Comparison of ENCODE assay signal across 33 cellular contexts in genomic region chr1:65744731-65745130, GRCh38.
"Had no signal": no experiment of that assay in that cellular context is flagged by ENCODE, and none has a peak within 500 bp of the region (broad histone marks: within the 10 kb centered on the region; RNA-seq: fewer than 3 reads in every experiment).

No MANE protein-coding gene starts in this region.

- FAIRE-seq: astrocyte, bronchial epithelial cell, colon had no signal

- H3K9me3 ChIP-seq: adrenal gland, ascending aorta had no signal

- H3K36me3 ChIP-seq: adrenal gland, ascending aorta, brain microvascular endothelial cell, breast epithelium, cardiac muscle cell had no signal

- H3K4me3 ChIP-seq: adrenal gland, ascending aorta, body of pancreas, breast epithelium, cardiac muscle cell had no signal

- H3K27ac ChIP-seq: adrenal gland, ascending aorta, body of pancreas, brain microvascular endothelial cell, breast epithelium, cardiac muscle cell had no signal

- H3K4me1 ChIP-seq: adrenal gland, ascending aorta, body of pancreas, breast epithelium had no signal

- ATAC-seq: activated naive CD4-positive, alpha-beta T cell treated with anti-CD3 and anti-CD28 coated beads, Interleukin-2, amount 50 U/mL, for 72 hours; activated naive CD8-positive, alpha-beta T cell treated with anti-CD3 and anti-CD28 coated beads, Interleukin-2, amount 50 U/mL, for 24 hours; activated T-cell treated with anti-CD3 and anti-CD28 coated beads, Interleukin-2, amount 50 U/mL, for 4 hours; activated T-cell treated with anti-CD3 and anti-CD28 coated beads, Interleukin-2, amount 50 U/mL, for 72 hours; activated T-helper 17 cell treated with anti-CD3 and anti-CD28 coated beads, Interleukin-2, amount 50 U/mL, for 72 hours; body of pancreas had no signal

- DNase-seq: activated effector memory CD4-positive, alpha-beta T cell treated with anti-CD3 and anti-CD28 coated beads, Interleukin-2, amount 50 U/mL, for 16 hours; activated effector memory CD4-positive, alpha-beta T cell treated with Interleukin-2 at 50 U/mL for 16 hours; activated gamma-delta T cell; activated naive CD4-positive, alpha-beta T cell; activated naive CD4-positive, alpha-beta T cell treated with anti-CD3 and anti-CD28 coated beads for 36 hours; activated naive CD4-positive, alpha-beta T cell treated with anti-CD3 and anti-CD28 coated beads, Interleukin-2, amount 10 ng/mL, durations not matched to agents 7 days and 5 days; activated naive CD4-positive, alpha-beta T cell treated with anti-CD3 and anti-CD28 coated beads, Interleukin-2, amount 50 U/mL, for 16 hours; activated naive CD4-positive, alpha-beta T cell treated with Interleukin-2 at 50 U/mL for 16 hours; activated naive CD8-positive, alpha-beta T cell treated with anti-CD3 and anti-CD28 coated beads for 36 hours; activated naive CD8-positive, alpha-beta T cell treated with anti-CD3 and anti-CD28 coated beads, Interleukin-2, amount 10 ng/mL, durations not matched to agents 7 days and 5 days; activated naive CD8-positive, alpha-beta T cell treated with anti-CD3 and anti-CD28 coated beads, Interleukin-2, amount 50 U/mL, for 24 hours; activated T-cell treated with anti-CD3 and anti-CD28 coated beads, Interleukin-2, amount 50 U/mL, for 24 hours; activated T-cell treated with anti-CD3 and anti-CD28 coated beads, Interleukin-2, amount 50 U/mL, for 4 hours; activated T-cell treated with anti-CD3 and anti-CD28 coated beads, Interleukin-2, amount 50 U/mL, for 48 hours; activated T-cell treated with anti-CD3 and anti-CD28 coated beads, Interleukin-2, amount 50 U/mL, for 72 hours; adrenal gland; amniotic stem cell; amygdala; anterior cingulate cortex; aorta; body of pancreas; brain microvascular endothelial cell; caudate nucleus; central memory CD4-positive, alpha-beta T cell; cerebellar nuclear complex had no signal

- H3K27me3 ChIP-seq: adrenal gland, ascending aorta, body of pancreas, brain microvascular endothelial cell, breast epithelium, cardiac muscle cell had no signal
